ENCODE assay signal across 17 cellular contexts in the genomic region with DNA sequence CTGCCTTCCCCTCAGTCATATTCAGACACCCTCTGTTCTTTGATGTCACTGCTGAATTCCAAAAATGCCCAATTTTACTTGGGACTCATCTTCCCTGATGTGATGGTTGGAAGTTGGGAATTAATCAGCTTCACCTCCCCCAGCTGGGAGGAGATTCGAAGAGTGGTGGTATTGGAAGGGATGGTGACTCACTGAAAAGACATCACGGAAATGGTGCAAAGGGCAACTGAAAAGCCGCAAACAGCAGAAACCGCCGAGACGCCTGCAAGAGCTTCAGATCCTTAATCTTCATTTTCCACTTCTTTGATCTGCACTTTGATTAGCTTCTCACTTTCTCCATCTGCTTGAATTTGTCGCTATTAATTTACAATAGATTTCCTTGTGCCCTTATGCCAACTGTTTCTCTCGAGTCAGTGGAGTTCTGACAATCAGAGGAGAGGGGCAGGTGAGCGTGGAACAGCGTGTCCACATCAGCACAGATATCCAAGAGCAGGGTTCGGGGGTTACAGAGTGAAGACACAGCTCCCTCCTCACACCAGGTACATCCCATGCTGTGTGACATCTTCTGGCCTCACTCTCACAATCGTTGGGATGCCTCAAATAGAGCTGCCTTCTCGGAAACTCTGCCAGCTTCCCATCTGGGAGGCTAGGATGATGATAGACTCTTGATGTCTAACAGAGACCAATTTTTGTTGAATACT.
DNase-seq lines count a peak whose midpoint lies in the region; ATAC-seq and TF ChIP-seq lines count a peak whose summit lies in the region.
"Had no signal": no experiment of that assay in that cellular context is flagged by ENCODE, and none has a peak within 500 bp of the region (broad histone marks: within the 10 kb centered on the region; RNA-seq: fewer than 3 reads in every experiment).

No MANE protein-coding gene starts in this region.

- no TSS peak for BruUV-seq in HCT116 (replicated peaks; lab: Mats Ljungman, UMichigan)
- TSS peak; percentile 39 for BruUV-seq in PC-9 (replicated peaks; lab: Mats Ljungman, UMichigan)

- no peaks in the 10 kb centered on the region for H3K27me3 Mint-ChIP-seq in CD4-positive, alpha-beta memory T cell
- peaks cover 2% of the 10 kb centered on the region for H3K27me3 Mint-ChIP-seq in endodermal cell (ENCODE audit: insufficient read depth)
- H3K27me3 Mint-ChIP-seq in stimulated activated naive B cell treated with anti-CD40 and anti-IgM and Interleukin-4, amounts not matched to agents 10 μg/mL and 1 μg/mL and 100 μg/mL, for 72 hours = no peaks in the 10 kb centered on the region
- H3K27me3 Mint-ChIP-seq: natural killer cell treated with Interleukin-12 subunit alpha and Interleukin-12 subunit beta and Interleukin-15 and Interleukin-18, amount 100 ng/mL, for 72 hours had no signal

- H3K27ac Mint-ChIP-seq in CD4-positive, alpha-beta memory T cell = peak overlapping the region in 2 of 7 donors; percentile 7 to 43
- no peak overlapping the region for H3K27ac Mint-ChIP-seq in endodermal cell
- no peak overlapping the region for H3K27ac Mint-ChIP-seq in stimulated activated naive B cell treated with anti-CD40 and anti-IgM and Interleukin-4, amounts not matched to agents 10 μg/mL and 1 μg/mL and 100 μg/mL, for 72 hours
- H3K27ac Mint-ChIP-seq: activated T-helper 2 cell treated with anti-CD3 and anti-CD28 coated beads, Interferon-gamma antibody, Interleukin-2, Interleukin-4, amounts not matched to agents 10 μg/mL and 5 μg/mL and 100 μg/mL, durations not matched to agents 14 hours and 24 hours and 36 hours; CD14-positive monocyte; natural killer cell treated with Interleukin-12 subunit alpha and Interleukin-12 subunit beta and Interleukin-15 and Interleukin-18, amount 100 ng/mL, for 72 hours had no signal

- no peaks in the 10 kb centered on the region for H3K36me3 Mint-ChIP-seq in CD4-positive, alpha-beta memory T cell
- no peaks in the 10 kb centered on the region for H3K36me3 Mint-ChIP-seq in endodermal cell (ENCODE audit: low read depth)
- H3K36me3 Mint-ChIP-seq in stimulated activated naive B cell treated with anti-CD40 and anti-IgM and Interleukin-4, amounts not matched to agents 10 μg/mL and 1 μg/mL and 100 μg/mL, for 72 hours = peaks cover 0 to 3% of the 10 kb centered on the region in 2 donors
- H3K36me3 Mint-ChIP-seq: natural killer cell treated with Interleukin-12 subunit alpha and Interleukin-12 subunit beta and Interleukin-15 and Interleukin-18, amount 100 ng/mL, for 72 hours had no signal

- H3F3A ChIP-seq in PC-9 (ENCODE audit: insufficient read depth, low read depth) = peaks cover 16% of the 10 kb centered on the region; the same call in 1 of the 2 replicates

- POLR2A ChIA-PET in CD4-positive, alpha-beta memory T cell (lab: Charles Lee; ENCODE audit: partially characterized antibody) = interaction anchor here (1.0 kb wide), 1 partner anchor 13 kb away, joined by 3 read pairs; no protein-coding TSS in a partner anchor
- POLR2A ChIA-PET in HCT116 (lab: Charles Lee) = interaction anchor here (1.2 kb wide), 1 partner anchor 11 kb away, joined by 3 read pairs; no protein-coding TSS in a partner anchor
- POLR2A ChIA-PET in PC-9 (lab: Charles Lee; ENCODE audit: unreplicated experiment) = no interaction called here

- H3K4me2 ChIP-seq in HCT116 (ENCODE audit: low read length) (peak overlapping the region; percentile 73), PC-9 (peak overlapping the region; percentile 79)

- no peaks in the 10 kb centered on the region for H3K36me3 ChIP-seq in CD4-positive, alpha-beta memory T cell (ENCODE audit: insufficient read depth, low read length)
- H3K36me3 ChIP-seq in HCT116 (ENCODE audit: control insufficient read depth in 1 of 2, insufficient read depth in 2 of 2, low read length in 2 of 2) (no peaks in the 10 kb centered on the region), PC-9 (ENCODE audit: low read depth) (no peaks in the 10 kb centered on the region), endodermal cell (ENCODE audit: control insufficient read depth, insufficient read depth, low read length) (no peaks in the 10 kb centered on the region), H7 (replicated peaks; ENCODE audit: control insufficient read depth, insufficient read depth, low read length) (no peaks in the 10 kb centered on the region)
- H3K36me3 ChIP-seq: SJSA1 had no signal

- no peaks in the 10 kb centered on the region for H3K27me3 ChIP-seq in CD4-positive, alpha-beta memory T cell (ENCODE audit: insufficient read depth, low read length)
- no peaks in the 10 kb centered on the region for H3K27me3 ChIP-seq in HCT116 (ENCODE audit: insufficient read depth, low read length)
- no peaks in the 10 kb centered on the region for H3K27me3 ChIP-seq in PC-9 (ENCODE audit: insufficient read depth, low read depth)
- no peaks in the 10 kb centered on the region for H3K27me3 ChIP-seq in endodermal cell (ENCODE audit: control insufficient read depth, insufficient read depth, low read length, poor library complexity, severe bottlenecking)
- no peaks in the 10 kb centered on the region for H3K27me3 ChIP-seq in H7 (ENCODE audit: control insufficient read depth, insufficient read depth, low read length)
- H3K27me3 ChIP-seq: SJSA1 had no signal

- peak overlapping the region in 6 of 8 donors; percentile 13 to 72 (median 40) for H3K4me3 Mint-ChIP-seq in CD4-positive, alpha-beta memory T cell
- H3K4me3 Mint-ChIP-seq in endodermal cell = no peak overlapping the region
- no peak overlapping the region for H3K4me3 Mint-ChIP-seq in stimulated activated naive B cell treated with anti-CD40 and anti-IgM and Interleukin-4, amounts not matched to agents 10 μg/mL and 1 μg/mL and 100 μg/mL, for 72 hours
- H3K4me3 Mint-ChIP-seq: CD14-positive monocyte; natural killer cell treated with Interleukin-12 subunit alpha and Interleukin-12 subunit beta and Interleukin-15 and Interleukin-18, amount 100 ng/mL, for 72 hours had no signal

- TF ChIP-seq CTCF in HCT116 (IDR thresholded peaks at IDR 0.05 in 2 of 3, conservative IDR thresholded peaks at IDR 0.05 in 1 of 3; ENCODE audit: borderline replicate concordance in 1 of 3, insufficient read depth in 1 of 3, low read depth in 2 of 3, low read length in 2 of 3) (no peak), PC-9 (conservative IDR thresholded peaks at IDR 0.05) (no peak), endodermal cell (conservative IDR thresholded peaks at IDR 0.05) (no peak)

- H3K4me3 ChIP-seq in CD4-positive, alpha-beta memory T cell (ENCODE audit: low read length in 2 of 2) = no peak overlapping the region
- H3K4me3 ChIP-seq in HCT116 (replicated peaks in 1 of 2; ENCODE audit: low read depth in 1 of 2, low read length in 2 of 2) (peak overlapping the region; percentile 16 to 42), PC-9 (peak overlapping the region; percentile 42; the same call in 1 of the 2 replicates), endodermal cell (ENCODE audit: low read length) (no peak overlapping the region), H7 (ENCODE audit: insufficient read depth, low read depth, low read length) (no peak overlapping the region)
- H3K4me3 ChIP-seq: SJSA1 had no signal

- H3K9me3 ChIP-seq in CD4-positive, alpha-beta memory T cell (ENCODE audit: control insufficient read depth in 1 of 2, low read length in 2 of 2) = no peaks in the 10 kb centered on the region
- H3K9me3 ChIP-seq in HCT116 (ENCODE audit: control insufficient read depth in 1 of 2, insufficient read depth in 1 of 2, low read depth in 1 of 2, low read length in 2 of 2) (no peaks in the 10 kb centered on the region; a peak in 1 of 4 replicates), PC-9 (ENCODE audit: insufficient read depth, low read depth) (no peaks in the 10 kb centered on the region; the same call in 1 of the 2 replicates), endodermal cell (ENCODE audit: control insufficient read depth, low read length) (peaks cover 13% of the 10 kb centered on the region)

- peaks cover 28% of the 10 kb centered on the region for H3K4me1 ChIP-seq in CD4-positive, alpha-beta memory T cell (ENCODE audit: insufficient read depth, low read length)
- peaks cover 25 to 46% of the 10 kb centered on the region in 2 experiments for H3K4me1 ChIP-seq in HCT116 (ENCODE audit: control insufficient read depth in 1 of 2, insufficient read depth in 2 of 2, low read length in 2 of 2)
- peaks cover 42% of the 10 kb centered on the region for H3K4me1 ChIP-seq in PC-9 (replicated peaks; ENCODE audit: insufficient read depth)
- no peaks in the 10 kb centered on the region for H3K4me1 ChIP-seq in endodermal cell (ENCODE audit: control insufficient read depth, insufficient read depth, low read length)
- H3K4me1 ChIP-seq: SJSA1 had no signal

- intact Hi-C loops in CD4-positive, alpha-beta memory T cell (cut with micrococcal nuclease) = no loop called here
- intact Hi-C loops in HCT116 (cut with micrococcal nuclease) = no loop called here
- intact Hi-C loops in PC-9 (cut with micrococcal nuclease; ENCODE audit: unreplicated experiment) = loop anchor here (1.0 kb wide), 1 partner anchor 14 kb away; no protein-coding TSS in a partner anchor

- H3K27ac ChIP-seq in CD4-positive, alpha-beta memory T cell (ENCODE audit: low read depth, low read length) = no peak overlapping the region
- H3K27ac ChIP-seq in HCT116 (ENCODE audit: low read depth, low read length) (peak overlapping the region; percentile 56), PC-9 (peak overlapping the region; percentile 87), endodermal cell (ENCODE audit: low read depth, low read length) (no peak overlapping the region)
- H3K27ac ChIP-seq: SJSA1 had no signal

- TF ChIP-seq POLR2A in HCT116 (IDR thresholded peaks at IDR 0.05; ENCODE audit: borderline replicate concordance, extremely low read depth, insufficient read depth, insufficient read length) = no peak

- peaks cover 0 to 3% (median 0%) of the 10 kb centered on the region in 8 donors for H3K9me3 Mint-ChIP-seq in CD4-positive, alpha-beta memory T cell
- H3K9me3 Mint-ChIP-seq in endodermal cell = no peaks in the 10 kb centered on the region
- H3K9me3 Mint-ChIP-seq in stimulated activated naive B cell treated with anti-CD40 and anti-IgM and Interleukin-4, amounts not matched to agents 10 μg/mL and 1 μg/mL and 100 μg/mL, for 72 hours = no peaks in the 10 kb centered on the region
- H3K9me3 Mint-ChIP-seq: activated T-helper 2 cell treated with anti-CD3 and anti-CD28 coated beads, Interferon-gamma antibody, Interleukin-2, Interleukin-4, amounts not matched to agents 10 μg/mL and 5 μg/mL and 100 μg/mL, durations not matched to agents 14 hours and 24 hours and 36 hours; natural killer cell treated with Interleukin-12 subunit alpha and Interleukin-12 subunit beta and Interleukin-15 and Interleukin-18, amount 100 ng/mL, for 72 hours had no signal

- 68 to 84% methylated on average over 10 to 13 of the region's 13 CpGs for WGBS in endodermal cell (ENCODE audit: insufficient coverage in 1 of 2, insufficient read length in 1 of 2), 2 experiments

- DNase-seq in CD4-positive, alpha-beta memory T cell = peak in 2 of 5 donors; percentile 24 to 38
- DNase-seq in HCT116 (ENCODE audit: low read depth, low spot score) (peak; percentile 68), PC-9 (peak; percentile 62 to 86), endodermal cell (peak; percentile 39), H7 (no peak)
- no peak for DNase-seq in stimulated activated naive B cell treated with anti-CD40 and anti-IgM and Interleukin-4, amounts not matched to agents 10 μg/mL and 1 μg/mL and 100 μg/mL, for 72 hours
- DNase-seq: activated CD4-positive, CD25-positive, alpha-beta regulatory T cell; HCEC 1CT; left ventricle myocardium superior; NCI-H146; retina had no signal

- CTCF ChIA-PET in CD4-positive, alpha-beta memory T cell (lab: Charles Lee; ENCODE audit: partially characterized antibody) = no interaction called here
- CTCF ChIA-PET in HCT116 (lab: Charles Lee) (no interaction called here), PC-9 (lab: Charles Lee) (interaction anchor here (0.5 to 1.3 kb wide), 2 partner anchors 16 to 68 kb away, joined by 3 read pairs; no protein-coding TSS in a partner anchor)

- H3K79me2 ChIP-seq in HCT116 (ENCODE audit: insufficient read depth, low read length) (peaks cover 8% of the 10 kb centered on the region; the same call in 1 of the 2 replicates), PC-9 (ENCODE audit: low read depth) (no peaks in the 10 kb centered on the region)

- H4K20me1 ChIP-seq in HCT116 (ENCODE audit: insufficient read depth) (no peaks in the 10 kb centered on the region), PC-9 (ENCODE audit: insufficient read depth) (no peaks in the 10 kb centered on the region)

- H3K4me1 Mint-ChIP-seq in CD4-positive, alpha-beta memory T cell = peaks cover 4 to 12% (median 7%) of the 10 kb centered on the region in 4 donors
- H3K4me1 Mint-ChIP-seq in endodermal cell = no peaks in the 10 kb centered on the region
- H3K4me1 Mint-ChIP-seq in stimulated activated naive B cell treated with anti-CD40 and anti-IgM and Interleukin-4, amounts not matched to agents 10 μg/mL and 1 μg/mL and 100 μg/mL, for 72 hours = peaks cover 0 to 6% of the 10 kb centered on the region in 2 donors

- H2AFZ ChIP-seq in HCT116 (ENCODE audit: low read depth, low read length, poor library complexity, severe bottlenecking) (no peak overlapping the region), PC-9 (peak overlapping the region; percentile 28; the same call in 1 of the 2 replicates)

- RAD21 ChIA-PET in HCT116 (lab: Charles Lee; ENCODE audit: low non-redundant PET in 1 of 2, low total read pairs in 2 of 2, uncharacterized antibody in 2 of 2, unreplicated experiment in 2 of 2) = no interaction called here

- H3K9ac ChIP-seq in HCT116 (ENCODE audit: low read length) (peak overlapping the region; percentile 41), endodermal cell (ENCODE audit: extremely low read depth, low read length, poor library complexity, severe bottlenecking) (no peak overlapping the region)

- peak; percentile 88 for ATAC-seq in HCT116
- no peak for ATAC-seq in HG03378 (IDR thresholded peaks at IDR 0.05; ENCODE audit: unreplicated experiment)
- ATAC-seq in stimulated activated naive B cell treated with anti-CD40 and anti-IgM and Interleukin-4, amounts not matched to agents 10 μg/mL and 1 μg/mL and 100 μg/mL, for 72 hours (replicated peaks) = no peak
- no peak for ATAC-seq in GM19467 (IDR thresholded peaks at IDR 0.05; ENCODE audit: unreplicated experiment)
- ATAC-seq: left ventricle myocardium superior; natural killer cell treated with Interleukin-12 subunit alpha and Interleukin-12 subunit beta and Interleukin-15 and Interleukin-18, amount 100 ng/mL, for 72 hours had no signal

- TF ChIP-seq RAD21 in HCT116 (IDR thresholded peaks at IDR 0.05; ENCODE audit: low read depth) = 0 out of 2 replicates have a peak, but pooled peaks have one; percentile 2

- H3K9me2 ChIP-seq in HCT116 (ENCODE audit: insufficient read depth) = no peaks in the 10 kb centered on the region
- no peaks in the 10 kb centered on the region for H3K9me2 ChIP-seq in PC-9 (ENCODE audit: insufficient read depth)

Comparison
In these comparisons a context has a peak if more than half of its experiments do, and no peak if none do; other contexts are left out.
1. DNase-seq: peak in HCT116 (single experiment), PC-9 (2 of 2) and endodermal cell (single experiment); none in stimulated activated naive B cell treated with anti-CD40 and anti-IgM and Interleukin-4, amounts not matched to agents 10 μg/mL and 1 μg/mL and 100 μg/mL, for 72 hours (single experiment) and H7 (single experiment).
2. H3K27ac ChIP-seq: peak in HCT116 (single experiment) and PC-9 (single experiment); none in CD4-positive, alpha-beta memory T cell (single experiment) and endodermal cell (single experiment).
3. H3K4me3 ChIP-seq: peak in HCT116 (2 of 2) and PC-9 (single experiment); none in CD4-positive, alpha-beta memory T cell (0 of 2), endodermal cell (single experiment) and H7 (single experiment).
4. H3K4me3 Mint-ChIP-seq: peak in CD4-positive, alpha-beta memory T cell (6 of 8); none in endodermal cell (single experiment) and stimulated activated naive B cell treated with anti-CD40 and anti-IgM and Interleukin-4, amounts not matched to agents 10 μg/mL and 1 μg/mL and 100 μg/mL, for 72 hours (0 of 2).